8 cellular contexts compared by ENCODE assay signal in the genomic region with DNA sequence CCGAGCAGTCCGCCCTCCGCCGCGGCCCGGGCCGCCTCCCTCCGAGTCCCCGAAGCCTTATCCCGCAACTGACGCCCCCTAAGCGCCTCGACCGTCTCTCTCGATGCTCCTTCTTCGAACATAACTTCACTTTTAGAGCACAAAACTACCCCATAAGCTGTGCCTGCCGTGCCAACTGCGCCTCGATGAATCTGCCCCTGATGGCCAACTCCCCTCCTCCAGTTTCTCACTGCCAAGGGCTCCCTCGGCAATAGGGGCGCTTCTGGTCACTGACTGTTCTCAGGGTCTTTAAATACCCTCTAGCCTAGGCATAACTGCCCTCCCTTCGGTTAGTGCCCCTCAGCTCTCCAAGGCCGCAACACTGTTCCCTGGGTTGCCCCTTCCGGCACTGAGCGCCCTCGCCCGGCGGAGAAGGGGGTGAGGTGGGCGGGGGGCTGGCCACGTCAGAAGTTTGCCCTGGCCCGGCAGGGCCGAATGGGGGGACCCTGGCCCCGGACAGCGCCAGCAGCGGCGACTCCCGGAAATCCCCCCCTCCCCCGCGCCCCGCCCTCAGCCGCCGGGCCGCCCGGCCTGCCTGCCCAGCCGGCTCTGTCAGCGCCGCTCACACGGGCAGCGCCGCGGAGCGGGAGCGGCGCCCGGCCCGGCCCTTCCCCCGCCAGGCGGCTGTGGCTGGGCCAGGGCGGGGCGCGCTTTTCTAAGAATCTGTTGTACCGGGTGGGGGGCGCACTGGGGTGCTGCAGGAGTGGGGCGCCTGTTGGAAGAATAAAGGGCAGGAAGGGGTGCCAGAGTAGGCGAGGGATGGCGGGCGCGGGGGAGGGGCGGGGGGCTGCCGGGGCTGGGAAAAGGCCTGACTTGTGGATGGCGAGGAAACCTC. TPM values are rescaled to one million over a fixed set of nuclear protein-coding genes. Genes with fewer than 3 reads are reported as not detected.
A peak's percentile ranks its signal among the peaks of the same experiment; 100 is the strongest.
DNase-seq lines count a peak whose midpoint lies in the region; ATAC-seq and TF ChIP-seq lines count a peak whose summit lies in the region.

No MANE protein-coding gene starts in this region.

- peaks cover 23% of the 10 kb centered on the region for H3K36me3 Mint-ChIP-seq in activated CD4-positive, alpha-beta memory T cell treated with anti-CD3 and anti-CD28 coated beads, Interleukin-2, amount 10 ng/mL, durations not matched to agents 7 days and 5 days (ENCODE audit: low read depth)
- no peaks in the 10 kb centered on the region for H3K36me3 Mint-ChIP-seq in type B pancreatic cell

- H3K36me3 ChIP-seq in mucosa of descending colon (ENCODE audit: low read depth), result no peaks in the 10 kb centered on the region

- peak overlapping the region; percentile 93 for H3K4me3 Mint-ChIP-seq in activated CD4-positive, alpha-beta memory T cell treated with anti-CD3 and anti-CD28 coated beads, Interleukin-2, amount 10 ng/mL, durations not matched to agents 7 days and 5 days
- H3K4me3 Mint-ChIP-seq in type B pancreatic cell, result peak overlapping the region; percentile 97

- ATAC-seq in GM21619 (IDR thresholded peaks at IDR 0.05; ENCODE audit: unreplicated experiment) (peak; percentile 31), mucosa of descending colon (peak; percentile 66)

- H3K27me3 Mint-ChIP-seq in activated CD4-positive, alpha-beta memory T cell treated with anti-CD3 and anti-CD28 coated beads, Interleukin-2, amount 10 ng/mL, durations not matched to agents 7 days and 5 days, result no peaks in the 10 kb centered on the region
- peaks cover 9% of the 10 kb centered on the region for H3K27me3 Mint-ChIP-seq in type B pancreatic cell

- H3K4me1 Mint-ChIP-seq in activated CD4-positive, alpha-beta memory T cell treated with anti-CD3 and anti-CD28 coated beads, Interleukin-2, amount 10 ng/mL, durations not matched to agents 7 days and 5 days, result peaks cover 77% of the 10 kb centered on the region
- H3K4me1 Mint-ChIP-seq in type B pancreatic cell (ENCODE audit: unreplicated experiment), result peaks cover 57% of the 10 kb centered on the region

- H3K27ac Mint-ChIP-seq in activated CD4-positive, alpha-beta memory T cell treated with anti-CD3 and anti-CD28 coated beads, Interleukin-2, amount 10 ng/mL, durations not matched to agents 7 days and 5 days, result peak overlapping the region; percentile 96
- H3K27ac Mint-ChIP-seq in type B pancreatic cell, result peak overlapping the region; percentile 97

- CTCF ChIA-PET in activated CD4-positive, alpha-beta memory T cell treated with anti-CD3 and anti-CD28 coated beads, Interleukin-2, amount 10 ng/mL, durations not matched to agents 7 days and 5 days (lab: Charles Lee), result interaction anchor here (0.7 to 15.2 kb wide), 6 partner anchors 11 to 124 kb away, joined by 3 to 211 read pairs (median 7); a partner anchor contains a TSS

- H3K9me3 Mint-ChIP-seq in activated CD4-positive, alpha-beta memory T cell treated with anti-CD3 and anti-CD28 coated beads, Interleukin-2, amount 10 ng/mL, durations not matched to agents 7 days and 5 days, result no peaks in the 10 kb centered on the region
- no peaks in the 10 kb centered on the region for H3K9me3 Mint-ChIP-seq in type B pancreatic cell

- H3K4me1 ChIP-seq in mucosa of descending colon (ENCODE audit: low read depth), result peaks cover 63% of the 10 kb centered on the region

- intact Hi-C loops in mucosa of descending colon (cut with DNase I, micrococcal nuclease), result no loop called here

- TF ChIP-seq CTCF in mucosa of descending colon (IDR thresholded peaks at IDR 0.05), result no peak
- peak; percentile 52 for TF ChIP-seq CTCF in type B pancreatic cell (conservative IDR thresholded peaks at IDR 0.05)

- peak; percentile 68 for DNase-seq in DMS 273 (lab: John Stamatoyannopoulos, UW; ENCODE audit: unreplicated experiment)
- no peak for DNase-seq in DMS 273 treated with DMSO at 0.1 percent for 48 hours (lab: John Stamatoyannopoulos, UW)
- peak; percentile 74 for DNase-seq in LoVo (ENCODE audit: low spot score)
- peak; percentile 66 for DNase-seq in activated CD4-positive, alpha-beta memory T cell treated with anti-CD3 and anti-CD28 coated beads, Interleukin-2, amount 10 ng/mL, durations not matched to agents 7 days and 5 days
- peak; percentile 60 to 71 for DNase-seq in erythroblast (lab: John Stamatoyannopoulos, UW)
- DNase-seq in mucosa of descending colon, result peak; percentile 79 to 90 (median 89)
- peak; percentile 82 for DNase-seq in type B pancreatic cell (ENCODE audit: extremely low spot score, unreplicated experiment)

- peak; percentile 42 for TF ChIP-seq POLR2A in erythroblast (IDR thresholded peaks at IDR 0.05; ENCODE audit: low read length)

- POLR2A ChIA-PET in activated CD4-positive, alpha-beta memory T cell treated with anti-CD3 and anti-CD28 coated beads, Interleukin-2, amount 10 ng/mL, durations not matched to agents 7 days and 5 days (lab: Charles Lee), result interaction anchor here (0.8 to 7.5 kb wide), 12 partner anchors 8 to 100 kb away, joined by 3 to 117 read pairs (median 6); a partner anchor contains a TSS

- peak overlapping the region; percentile 7 for H3K4me3 ChIP-seq in mucosa of descending colon

- no peaks in the 10 kb centered on the region for H3K9me3 ChIP-seq in mucosa of descending colon

RNA-seq across cellular contexts. Expression of a gene that starts 10.6 kb away (rescaled TPM):
- total RNA-seq in activated CD4-positive, alpha-beta memory T cell treated with anti-CD3 and anti-CD28 coated beads, Interleukin-2, amount 10 ng/mL, durations not matched to agents 7 days and 5 days, result 10 to 100 TPM; 46.1 to 47.4 TPM
- total RNA-seq in mucosa of descending colon, result 10 to 100 TPM; 10.7 to 35.3 (median 16.9) TPM
- 74.5 and 89.9 TPM in 2 replicates for total RNA-seq in type B pancreatic cell (ENCODE audit: low replicate concordance)

RNA-seq across cellular contexts. Expression of a gene that starts 14.4 kb away (rescaled TPM):
- 100 to 1,000 TPM; 780 to 786 TPM for total RNA-seq in activated CD4-positive, alpha-beta memory T cell treated with anti-CD3 and anti-CD28 coated beads, Interleukin-2, amount 10 ng/mL, durations not matched to agents 7 days and 5 days
- 10 to 100 TPM in 1 of 3 donors, 1 to 10 TPM in 2; 6.2 to 13.8 (median 7.3) TPM for total RNA-seq in mucosa of descending colon
- total RNA-seq in type B pancreatic cell (ENCODE audit: low replicate concordance), result 3.2 and 4.2 TPM in 2 replicates

RNA-seq across cellular contexts. Expression of a gene that starts 40.7 kb away (rescaled TPM):
- total RNA-seq in activated CD4-positive, alpha-beta memory T cell treated with anti-CD3 and anti-CD28 coated beads, Interleukin-2, amount 10 ng/mL, durations not matched to agents 7 days and 5 days, result 10 to 100 TPM; 28.6 to 31.0 TPM
- 10 to 100 TPM; 23.4 to 44.4 (median 38.7) TPM for total RNA-seq in mucosa of descending colon
- 30.6 and 49.3 TPM in 2 replicates for total RNA-seq in type B pancreatic cell (ENCODE audit: low replicate concordance)

RNA-seq across cellular contexts. Expression of a gene that starts 40.9 kb away (rescaled TPM):
- 10 to 100 TPM; 33.7 to 45.5 TPM for total RNA-seq in activated CD4-positive, alpha-beta memory T cell treated with anti-CD3 and anti-CD28 coated beads, Interleukin-2, amount 10 ng/mL, durations not matched to agents 7 days and 5 days
- total RNA-seq in mucosa of descending colon (10 to 100 TPM; 26.1 to 52.9 (median 46.0) TPM), type B pancreatic cell (ENCODE audit: low replicate concordance) (49.2 and 72.2 TPM in 2 replicates)

RNA-seq across cellular contexts. Expression of a gene that starts 46.7 kb away (rescaled TPM):
- total RNA-seq in activated CD4-positive, alpha-beta memory T cell treated with anti-CD3 and anti-CD28 coated beads, Interleukin-2, amount 10 ng/mL, durations not matched to agents 7 days and 5 days, result 10 to 100 TPM; 88.4 to 90.2 TPM
- total RNA-seq in mucosa of descending colon, result 10 to 100 TPM in 1 of 3 donors, 1 to 10 TPM in 2; 4.5 to 13.1 (median 5.8) TPM
- total RNA-seq in type B pancreatic cell (ENCODE audit: low replicate concordance), result 35.1 and 50.0 TPM in 2 replicates

Comparison
In these comparisons a context has a peak if more than half of its experiments do, and no peak if none do; other contexts are left out.
1. RNA of a gene that starts 14.4 kb away (total RNA-seq): 780 to 786 TPM in activated CD4-positive, alpha-beta memory T cell treated with anti-CD3 and anti-CD28 coated beads, Interleukin-2, amount 10 ng/mL, durations not matched to agents 7 days and 5 days; 6.2 to 13.8 TPM in mucosa of descending colon and 3.2 to 4.2 TPM in type B pancreatic cell; every median in the first group is over 10 times any median in the second.